In the genomic region with DNA sequence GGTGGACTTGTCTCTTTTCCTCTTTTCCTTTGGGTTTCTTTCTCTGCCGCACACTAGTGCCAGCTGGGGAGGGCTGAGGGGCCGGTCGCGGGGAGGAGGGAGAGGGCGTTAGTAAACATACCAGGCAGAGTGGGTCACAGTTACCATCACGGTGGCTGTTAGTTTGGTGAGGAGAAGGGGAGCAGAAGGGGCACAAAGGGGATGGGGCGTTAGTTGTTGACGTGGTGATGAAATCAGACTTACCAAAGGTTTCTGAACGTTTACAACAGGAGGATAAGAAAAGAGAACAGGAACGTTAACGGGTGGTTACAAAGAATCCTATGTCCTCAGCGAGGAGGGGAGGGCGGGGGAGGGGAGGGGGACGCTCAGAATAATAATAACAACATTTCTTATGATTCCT, we compare ENCODE assay signal across 19 cellular contexts.
"Had no signal": no experiment of that assay in that cellular context is flagged by ENCODE, and none has a peak within 500 bp of the region (broad histone marks: within the 10 kb centered on the region; RNA-seq: fewer than 3 reads in every experiment).

No MANE protein-coding gene starts in this region.

- H3K4me3 ChIP-seq: heart left ventricle, psoas muscle, right lobe of liver, stomach, thoracic aorta had no signal

- DNase-seq: effector memory CD4-positive, alpha-beta T cell; immature natural killer cell; kidney; left cardiac atrium; mesendoderm; naive B cell; retina; right lobe of liver; stimulated activated CD4-positive, alpha-beta T cell treated with anti-CD3 and anti-CD28 coated beads, Interleukin-2, amount 100 ng/mL, for 24 hours; stimulated activated CD4-positive, alpha-beta T cell treated with anti-CD3 and anti-CD28 coated beads, Interleukin-4, amount 100 ng/mL, for 4 hours; stimulated activated naive CD4-positive, alpha-beta T cell; stomach; substantia nigra; trophoblast cell had no signal

- H3K4me1 ChIP-seq: heart left ventricle, parathyroid adenoma, psoas muscle, right lobe of liver, stomach had no signal

- H3K9me3 ChIP-seq: heart left ventricle, psoas muscle, right lobe of liver, stomach, thoracic aorta had no signal

- ATAC-seq: esophagus mucosa, heart left ventricle, left cardiac atrium, psoas muscle, right lobe of liver had no signal

- H3K27ac ChIP-seq: heart left ventricle, parathyroid adenoma, psoas muscle, right lobe of liver, stomach, thoracic aorta had no signal

- H3K36me3 ChIP-seq: right lobe of liver had no signal

- H3K27me3 ChIP-seq: heart left ventricle, right lobe of liver, stomach had no signal
